ENCODE assay signal across 15 cellular contexts in genomic region chr1:9350011-9350907, GRCh38. TPM values are rescaled to one million over a fixed set of nuclear protein-coding genes. Genes with fewer than 3 reads are reported as not detected.
A peak's percentile ranks its signal among the peaks of the same experiment; 100 is the strongest.
DNase-seq lines count a peak whose midpoint lies in the region; ATAC-seq, FAIRE-seq and TF ChIP-seq lines count a peak whose summit lies in the region.
"Had no signal": no experiment of that assay in that cellular context is flagged by ENCODE, and none has a peak within 500 bp of the region (broad histone marks: within the 10 kb centered on the region; RNA-seq: fewer than 3 reads in every experiment).

No MANE protein-coding gene starts in this region.

- H3K27me3 Mint-ChIP-seq in chondrocyte (ENCODE audit: low read depth) = no peaks in the 10 kb centered on the region

- intact Hi-C loops in left colon (cut with DNase I, micrococcal nuclease) (no loop called here), tibial artery (cut with DNase I; ENCODE audit: low total_unique reads) (loop anchor here (10.0 kb wide), 1 partner anchor 55 kb away; the partner anchor contains the start of gene SPSB1)

- no peak overlapping the region for H3K4me3 Mint-ChIP-seq in chondrocyte (ENCODE audit: unreplicated experiment)

- H3K27ac ChIP-seq in tibial artery = peak overlapping the region; percentile 75 to 76
- H3K27ac ChIP-seq: body of pancreas, left lung, prostate gland had no signal

- peak overlapping the region; percentile 85 for H3K27ac Mint-ChIP-seq in chondrocyte (ENCODE audit: unreplicated experiment)

- peaks cover 0 to 1% (median 0%) of the 10 kb centered on the region in 3 donors for H3K36me3 ChIP-seq in tibial artery
- H3K36me3 ChIP-seq: prostate gland had no signal

- H3K4me3 ChIP-seq in tibial artery = peak overlapping the region in 1 of 2 donors; percentile 6
- H3K4me3 ChIP-seq: body of pancreas, left lung, prostate gland had no signal

- H3K4me1 Mint-ChIP-seq in chondrocyte (ENCODE audit: low read depth) = peaks cover 90% of the 10 kb centered on the region

- DNase-seq in HTR-8/SVneo (ENCODE audit: insufficient read length, low spot score) (no peak), chondrocyte (ENCODE audit: low spot score) (no peak), left colon (peak in 1 of 2 donors; percentile 54), tibial artery (peak; percentile 62 to 88), HT-29 (ENCODE audit: low spot score) (no peak)
- no peak for DNase-seq in activated T-cell treated with anti-CD3 and anti-CD28 coated beads, Interleukin-2, amount 50 U/mL, for 48 hours
- DNase-seq: activated CD8-positive, alpha-beta memory T cell treated with anti-CD3 and anti-CD28 coated beads, Interleukin-2, amount 50 U/mL, for 48 hours; DMS 273 treated with DMSO at 0.1 percent for 48 hours; KBM-7 had no signal

- peak; percentile 81 for ATAC-seq in left colon
- no peak for ATAC-seq in HG02763 (IDR thresholded peaks at IDR 0.05; ENCODE audit: unreplicated experiment)
- ATAC-seq in GM19455 (IDR thresholded peaks at IDR 0.05; ENCODE audit: unreplicated experiment) = no peak
- ATAC-seq: body of pancreas, left lung had no signal

- peaks cover 18% of the 10 kb centered on the region for H3K36me3 Mint-ChIP-seq in chondrocyte (ENCODE audit: low read depth)

- peak; percentile 81 for FAIRE-seq in HTR-8/SVneo (lab: Jason Lieb, UNC)
- FAIRE-seq: frontal cortex had no signal

- peaks cover 0 to 100% (median 89%) of the 10 kb centered on the region in 4 donors for H3K4me1 ChIP-seq in tibial artery
- H3K4me1 ChIP-seq: left lung had no signal

- no peaks in the 10 kb centered on the region for H3K9me3 ChIP-seq in tibial artery
- H3K9me3 ChIP-seq: body of pancreas, left lung, prostate gland had no signal

- H3K9me3 Mint-ChIP-seq in chondrocyte (ENCODE audit: low read depth) = no peaks in the 10 kb centered on the region

- no peak for TF ChIP-seq CTCF in chondrocyte (IDR thresholded peaks at IDR 0.05)
- TF ChIP-seq CTCF in tibial artery (IDR thresholded peaks at IDR 0.05) = no peak

- H3K27me3 ChIP-seq in tibial artery = no peaks in the 10 kb centered on the region
- H3K27me3 ChIP-seq: body of pancreas, left lung had no signal

RNA-seq across cellular contexts. Expression of gene SPSB1, which starts 57.6 kb away (rescaled TPM):
- total RNA-seq in chondrocyte (164 to 184 TPM (median 173 TPM) in 3 replicates), left colon (10 to 100 TPM; 30.3 to 56.4 TPM)
- total RNA-seq in HT-29 (2014; rRNA removed; shearing (Covaris generic)) = 8.3 and 11.9 TPM in 2 replicates

Comparison
In these comparisons a context has a peak if more than half of its experiments do, and no peak if none do; other contexts are left out.
1. DNase-seq: peak in tibial artery (2 of 2); none in HTR-8/SVneo (single experiment), chondrocyte (single experiment), activated T-cell treated with anti-CD3 and anti-CD28 coated beads, Interleukin-2, amount 50 U/mL, for 48 hours (0 of 2) and HT-29 (single experiment).